ENCODE assay signal across 8 cellular contexts in genomic region chr19:50511069-50511822, GRCh38. TPM values are rescaled to one million over a fixed set of nuclear protein-coding genes. Genes with fewer than 3 reads are reported as not detected.
DNase-seq lines count a peak whose midpoint lies in the region; TF ChIP-seq lines count a peak whose summit lies in the region.

Gene JOSD2, minus strand, starts transcription at chr19:50511191. Its CDS starts 760 bp downstream, at chr19:50510431.

- H2BK15ac ChIP-seq in H9 (ENCODE audit: low read depth, low read length), result no peak within 1 kb of the TSS

- no peak within 1 kb of the TSS for H4K5ac ChIP-seq in H9 (ENCODE audit: insufficient read length, low read depth, low read length)

- no peak within 1 kb of the TSS for H3K56ac ChIP-seq in H9 (ENCODE audit: insufficient read length, low read depth, low read length)

- H3F3A ChIP-seq in MM.1S (ENCODE audit: insufficient read depth, low read length), result no peaks in the 10 kb centered on the region

- no peaks in the 10 kb centered on the region; a peak in 1 of 5 replicates for H3K9me3 Mint-ChIP-seq in H9
- H3K9me3 Mint-ChIP-seq in nephron, result no peaks in the 10 kb centered on the region
- H3K9me3 Mint-ChIP-seq in stimulated activated naive CD8-positive, alpha-beta T cell treated with anti-CD3 and anti-CD28 coated beads, Interleukin-15, Interleukin-2, amounts not matched to agents 100 ng/mL and 50 ng/mL, for 24 hours, result no peaks in the 10 kb centered on the region

- no peak within 1 kb of the TSS for H3T11ph ChIP-seq in H9 (ENCODE audit: low read length)

- H3K4me3 ChIP-seq in MM.1S (ENCODE audit: low read length) (peak within 1 kb of the TSS; percentile 84), fibroblast of the aortic adventitia (ENCODE audit: low read depth, low read length) (peak within 1 kb of the TSS; percentile 96)

- H2AFZ ChIP-seq in H9 (ENCODE audit: low read length) (no peak within 1 kb of the TSS), MM.1S (ENCODE audit: low read length) (peak within 1 kb of the TSS; percentile 88)

- H3K27ac ChIP-seq in H9 (ENCODE audit: insufficient read length, low read depth, low read length) (no peak within 1 kb of the TSS), MM.1S (ENCODE audit: low read length) (peak within 1 kb of the TSS; percentile 15; the same call in 1 of the 2 replicates)

- H2BK12ac ChIP-seq in H9 (ENCODE audit: insufficient read length, low read depth, low read length), result no peak within 1 kb of the TSS

- H3K18ac ChIP-seq in H9 (ENCODE audit: insufficient read length, low read depth, low read length), result peak within 1 kb of the TSS; percentile 78

- no peaks in the 10 kb centered on the region for H3K36me3 ChIP-seq in MM.1S (replicated peaks; ENCODE audit: insufficient read depth, low read length)

- peak within 1 kb of the TSS; percentile 81 to 87 for H3K4me3 Mint-ChIP-seq in H9
- peak within 1 kb of the TSS; percentile 89 to 93 (median 91) for H3K4me3 Mint-ChIP-seq in nephron
- peak within 1 kb of the TSS; percentile 93 for H3K4me3 Mint-ChIP-seq in stimulated activated naive CD8-positive, alpha-beta T cell treated with anti-CD3 and anti-CD28 coated beads, Interleukin-15, Interleukin-2, amounts not matched to agents 100 ng/mL and 50 ng/mL, for 24 hours

- H2AK5ac ChIP-seq in H9 (ENCODE audit: insufficient read length, low read length), result no peak within 1 kb of the TSS

- peak within 1 kb of the TSS; percentile 88 to 98 (median 89); a peak in 5 of 7 replicates for H3K27ac Mint-ChIP-seq in H9
- H3K27ac Mint-ChIP-seq in nephron, result peak within 1 kb of the TSS; percentile 79 to 85 (median 83)
- H3K27ac Mint-ChIP-seq in stimulated activated naive CD8-positive, alpha-beta T cell treated with anti-CD3 and anti-CD28 coated beads, Interleukin-15, Interleukin-2, amounts not matched to agents 100 ng/mL and 50 ng/mL, for 24 hours, result peak within 1 kb of the TSS; percentile 93

- no peak within 1 kb of the TSS for H4K91ac ChIP-seq in H9 (ENCODE audit: insufficient read length, low read depth, low read length)

- no peaks in the 10 kb centered on the region for H3K9me2 ChIP-seq in MM.1S (replicated peaks; ENCODE audit: insufficient read depth, low read length)

- H3K79me2 ChIP-seq in H9 (ENCODE audit: insufficient read depth, low read length) (no peaks in the 10 kb centered on the region), MM.1S (ENCODE audit: low read length) (no peaks in the 10 kb centered on the region)

- peaks cover 54% of the 10 kb centered on the region for H3K27me3 Mint-ChIP-seq in H9 (ENCODE audit: low read depth)
- no peaks in the 10 kb centered on the region for H3K27me3 Mint-ChIP-seq in nephron (ENCODE audit: low read depth)
- H3K27me3 Mint-ChIP-seq in stimulated activated naive CD8-positive, alpha-beta T cell treated with anti-CD3 and anti-CD28 coated beads, Interleukin-15, Interleukin-2, amounts not matched to agents 100 ng/mL and 50 ng/mL, for 24 hours, result peaks cover 4% of the 10 kb centered on the region

- no peaks in the 10 kb centered on the region for H3K23me2 ChIP-seq in H9 (ENCODE audit: insufficient read length, low read depth, low read length, poor library complexity, severe bottlenecking)

- H2BK5ac ChIP-seq in H9 (ENCODE audit: insufficient read length, low read length), result no peak within 1 kb of the TSS

- H4K8ac ChIP-seq in H9 (replicated peaks; ENCODE audit: insufficient read length, low read depth, low read length), result no peak within 1 kb of the TSS

- H3K14ac ChIP-seq in H9 (ENCODE audit: insufficient read depth, low read length), result peak within 1 kb of the TSS; percentile 51; the same call in 1 of the 2 replicates

- no peaks in the 10 kb centered on the region for H4K20me1 ChIP-seq in H9 (ENCODE audit: control insufficient read depth, insufficient read depth, insufficient read length)
- H4K20me1 ChIP-seq in MM.1S (ENCODE audit: insufficient read depth, low read length), result no peaks in the 10 kb centered on the region

- no peak within 1 kb of the TSS for H3K23ac ChIP-seq in H9 (ENCODE audit: insufficient read length, low read depth, low read length)

- TF ChIP-seq CTCF in H9 (conservative IDR thresholded peaks at IDR 0.05) (no peak), MM.1S (IDR thresholded peaks at IDR 0.05; ENCODE audit: low read length) (no peak), fibroblast of the aortic adventitia (IDR thresholded peaks at IDR 0.05; ENCODE audit: insufficient read depth, low read length) (no peak), nephron (IDR thresholded peaks at IDR 0.05; ENCODE audit: unreplicated experiment in 3 of 3) (no peak)

- H3K36me3 Mint-ChIP-seq in H9 (ENCODE audit: insufficient read depth in 1 of 3, low read depth in 3 of 3), result no peaks in the 10 kb centered on the region; a peak in 1 of 7 replicates
- H3K36me3 Mint-ChIP-seq in nephron (ENCODE audit: low read depth), result no peaks in the 10 kb centered on the region
- no peaks in the 10 kb centered on the region for H3K36me3 Mint-ChIP-seq in stimulated activated naive CD8-positive, alpha-beta T cell treated with anti-CD3 and anti-CD28 coated beads, Interleukin-15, Interleukin-2, amounts not matched to agents 100 ng/mL and 50 ng/mL, for 24 hours (ENCODE audit: low read depth)

- H2BK120ac ChIP-seq in H9 (ENCODE audit: low read depth, low read length, poor library complexity, severe bottlenecking), result no peak within 1 kb of the TSS

- H3K79me1 ChIP-seq in H9 (ENCODE audit: insufficient read depth, low read depth, low read length, poor library complexity, severe bottlenecking), result no peaks in the 10 kb centered on the region

- no peak within 1 kb of the TSS for H2BK20ac ChIP-seq in H9 (ENCODE audit: low read depth, low read length, poor library complexity, severe bottlenecking)

- H3K4ac ChIP-seq in H9 (ENCODE audit: low read depth, low read length), result no peak within 1 kb of the TSS

- H3K4me1 Mint-ChIP-seq in H9 (peaks cover 7 to 27% of the 10 kb centered on the region in 2 experiments), nephron (peaks cover 35% of the 10 kb centered on the region)
- H3K4me1 Mint-ChIP-seq in stimulated activated naive CD8-positive, alpha-beta T cell treated with anti-CD3 and anti-CD28 coated beads, Interleukin-15, Interleukin-2, amounts not matched to agents 100 ng/mL and 50 ng/mL, for 24 hours (ENCODE audit: low read depth), result peaks cover 20% of the 10 kb centered on the region

- H3K4me1 ChIP-seq in H9 (ENCODE audit: insufficient read depth, low read length) (no peaks in the 10 kb centered on the region), MM.1S (ENCODE audit: low read length) (0 out of 2 replicates have a peak, but pooled peaks cover 4% of the 10 kb centered on the region)

- H3K27me3 ChIP-seq in H9 (ENCODE audit: insufficient read depth, low read length) (peaks cover 2% of the 10 kb centered on the region; the same call in 1 of the 2 replicates), MM.1S (replicated peaks; ENCODE audit: insufficient read depth, low read length) (no peaks in the 10 kb centered on the region)

- DNase-seq in ELR (ENCODE audit: low read depth) (peak; percentile 99), H9 (peak; percentile 98), MM.1S (peak; percentile 99), SIG-M5 (lab: John Stamatoyannopoulos, UW) (peak; percentile 94), activated gamma-delta T cell (lab: John Stamatoyannopoulos, UW) (peak; percentile 97), fibroblast of the aortic adventitia (ENCODE audit: low read depth) (peak; percentile 99)

- H3K4me2 ChIP-seq in H9 (ENCODE audit: insufficient read depth, insufficient read length, low read length) (peak within 1 kb of the TSS; percentile 57), MM.1S (ENCODE audit: low read depth, low read length) (peak within 1 kb of the TSS; percentile 87)

- WGBS in H9 (ENCODE audit: extremely low coverage, insufficient read length, low lambda C conversion rate), result no CpG with 5 or more reads among the region's 69 CpGs

- peak within 1 kb of the TSS; percentile 13 for H3K9ac ChIP-seq in H9 (ENCODE audit: extremely low read depth, insufficient read length, low read length)
- H3K9ac ChIP-seq in MM.1S (ENCODE audit: low read length), result peak within 1 kb of the TSS; percentile 63

- H3K9me3 ChIP-seq in H9 (ENCODE audit: control insufficient read depth, low read depth, low read length), result no peaks in the 10 kb centered on the region
- no peaks in the 10 kb centered on the region for H3K9me3 ChIP-seq in MM.1S (replicated peaks; ENCODE audit: insufficient read depth, low read length)

RNA-seq across cellular contexts. Expression of gene JOSD2, which starts in this region (rescaled TPM):
- total RNA-seq in H9 (2021), result 5.0 and 5.4 TPM in 2 replicates
- 12.1 and 26.7 TPM in 2 replicates for total RNA-seq in fibroblast of the aortic adventitia (ENCODE audit: low replicate concordance)
